In the genomic region with DNA sequence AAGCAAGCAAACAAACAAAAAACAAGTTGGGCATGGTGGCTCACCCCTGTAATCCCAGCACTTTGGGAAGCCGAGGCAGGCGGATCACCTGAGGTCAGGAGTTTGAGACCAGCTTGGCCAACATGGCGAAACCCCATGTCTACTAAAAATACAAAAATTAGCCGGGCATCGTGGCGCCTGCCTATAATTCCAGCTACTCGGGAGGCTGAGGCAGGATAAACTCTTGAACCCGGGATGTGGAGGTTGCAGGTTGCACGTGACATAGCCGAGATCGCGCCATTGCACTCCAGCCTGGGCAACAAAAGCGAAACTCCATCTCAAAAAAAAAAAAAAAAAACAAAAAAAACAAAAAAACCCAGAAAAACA, we compare ENCODE assay signal across 7 cellular contexts. TPM values are rescaled to one million over a fixed set of nuclear protein-coding genes. Genes with fewer than 3 reads are reported as not detected.
DNase-seq lines count a peak whose midpoint lies in the region; ATAC-seq, FAIRE-seq and TF ChIP-seq lines count a peak whose summit lies in the region.
"Not testable (repeated sequence)": the region's sequence is repeated elsewhere in the genome, so short reads cannot be mapped to it uniquely, and the experiment has no call there.

No MANE protein-coding gene starts in this region.

- TF ChIP-seq RAD21 in HepG2 (CRISPR knock-in tag; IDR thresholded peaks at IDR 0.05) = not testable (repeated sequence)

- H3K27me3 ChIP-seq in NT2/D1 (ENCODE audit: insufficient read depth, insufficient read length); effector memory CD4-positive, alpha-beta T cell (replicated peaks; ENCODE audit: control insufficient read depth, insufficient read depth, low read length, poor library complexity, severe bottlenecking); HepG2 (ENCODE audit: control insufficient read depth in 1 of 2, insufficient read depth in 2 of 2, low read length in 2 of 2); skeletal muscle satellite cell (ENCODE audit: control insufficient read depth, insufficient read depth, low read length): not testable (repeated sequence)

- TF ChIP-seq CTCF in HepG2 (CRISPR knock-in tag; IDR thresholded peaks at IDR 0.05) = not testable (repeated sequence)

- 48% methylated on average over 13 of the region's 13 CpGs for WGBS in HepG2 (ENCODE audit: low lambda C conversion rate)

- peaks cover 38% of the 10 kb centered on the region for H3K79me2 ChIP-seq in HepG2 (ENCODE audit: insufficient read depth, low read length)

- CTCF ChIA-PET in HepG2 (lab: Yijun Ruan, JAX; ENCODE audit: low intra/inter-chr PET ratio, low total read pairs) = not testable (repeated sequence)

- H4K20me1 ChIP-seq in HepG2 (ENCODE audit: insufficient read depth, low read length) = not testable (repeated sequence)

- peak overlapping the region; percentile 76 for H3K27ac ChIP-seq in effector memory CD4-positive, alpha-beta T cell (ENCODE audit: insufficient read depth, low read length, poor library complexity, severe bottlenecking)
- peak overlapping the region; percentile 79 for H3K27ac ChIP-seq in HepG2 (ENCODE audit: extremely low read length, insufficient read depth, low read length)

- H2AFZ ChIP-seq in HepG2 (ENCODE audit: low read length) = peak overlapping the region; percentile 86

- ATAC-seq in GM18907 (IDR thresholded peaks at IDR 0.05; ENCODE audit: unreplicated experiment) = peak; percentile 32
- peak; percentile 34 for ATAC-seq in HG03025 (IDR thresholded peaks at IDR 0.05; ENCODE audit: low FRiP score, unreplicated experiment)
- ATAC-seq in HepG2 = not testable (repeated sequence)

- peaks cover 38% of the 10 kb centered on the region for H3K36me3 ChIP-seq in NT2/D1 (ENCODE audit: insufficient read depth, insufficient read length, low read length)
- not testable (repeated sequence) for H3K36me3 ChIP-seq in effector memory CD4-positive, alpha-beta T cell (ENCODE audit: control insufficient read depth, insufficient read depth, low read length); HepG2 (replicated peaks in 1 of 2; ENCODE audit: control insufficient read depth in 1 of 2, insufficient read depth in 2 of 2, low read length in 2 of 2)
- peaks cover 24% of the 10 kb centered on the region for H3K36me3 ChIP-seq in skeletal muscle satellite cell (ENCODE audit: insufficient read depth, low read length)

- intact Hi-C loops in HepG2 (cut with micrococcal nuclease; ENCODE audit: unreplicated experiment) = loop anchor here (5.0 kb wide), 1 partner anchor 521 kb away; no protein-coding TSS in a partner anchor

- TF ChIP-seq POLR2A in HepG2 (IDR thresholded peaks at IDR 0.05; ENCODE audit: insufficient read depth in 1 of 2, low read depth in 2 of 2, low read length in 2 of 2) = not testable (repeated sequence)

- TSS peak; percentile 81 for BruUV-seq in HepG2 (replicated peaks; lab: Mats Ljungman, UMichigan)

- FAIRE-seq in HepG2 (lab: Jason Lieb, UNC) = not testable (repeated sequence)

- TF ChIP-seq EP300 in HepG2 (IDR thresholded peaks at IDR 0.05; ENCODE audit: low read depth in 2 of 2, low read length in 2 of 2); HepG2 (CRISPR knock-in tag; IDR thresholded peaks at IDR 0.05; ENCODE audit: borderline replicate concordance): not testable (repeated sequence)

- POLR2A ChIA-PET in HepG2 (lab: Yijun Ruan, JAX) = interaction anchor here (0.7 to 2.2 kb wide), 12 partner anchors 9 to 701 kb away, joined by 3 to 10 read pairs (median 4); a partner anchor contains a TSS

- peak overlapping the region; percentile 96 for H3K9ac ChIP-seq in NT2/D1 (ENCODE audit: insufficient read length, low read depth)
- peak overlapping the region; percentile 85 for H3K9ac ChIP-seq in HepG2 (ENCODE audit: insufficient read depth, low read depth, low read length)
- peak overlapping the region; percentile 90 for H3K9ac ChIP-seq in skeletal muscle satellite cell (ENCODE audit: low read depth, low read length)

- H3K4me1 ChIP-seq in NT2/D1 (ENCODE audit: insufficient read depth, insufficient read length) = not testable (repeated sequence)
- H3K4me1 ChIP-seq in effector memory CD4-positive, alpha-beta T cell (ENCODE audit: control insufficient read depth, insufficient read depth, low read length, poor library complexity, severe bottlenecking) = peaks cover 12% of the 10 kb centered on the region
- H3K4me1 ChIP-seq in HepG2 (ENCODE audit: insufficient read depth, low read length) (peaks cover 51% of the 10 kb centered on the region), skeletal muscle satellite cell (ENCODE audit: control insufficient read depth, insufficient read depth, low read length) (peaks cover 20% of the 10 kb centered on the region)

- H3K4me3 ChIP-seq in NT2/D1 (ENCODE audit: insufficient read length, low read depth) (peak overlapping the region; percentile 87), HepG2 (replicated peaks in 1 of 3; ENCODE audit: insufficient read depth in 1 of 3, low read depth in 2 of 3, low read length in 3 of 3) (peak overlapping the region; percentile 72 to 86 (median 83)), skeletal muscle satellite cell (ENCODE audit: low read length) (peak overlapping the region; percentile 78)
- peak overlapping the region; percentile 88 for H3K4me3 ChIP-seq in effector memory CD4-positive, alpha-beta T cell (ENCODE audit: insufficient read depth, low read depth, low read length, poor library complexity, severe bottlenecking)

- not testable (repeated sequence) for DNase-seq in NT2/D1 (ENCODE audit: low read depth, low spot score); effector memory CD4-positive, alpha-beta T cell; HepG2 (ENCODE audit: low spot score)
- DNase-seq in activated T-cell treated with anti-CD3 and anti-CD28 coated beads, Interleukin-2, amount 50 U/mL, for 1 hour = peak; percentile 19

- not testable (repeated sequence) for H3K9me3 ChIP-seq in NT2/D1 (ENCODE audit: insufficient read depth, low read length); effector memory CD4-positive, alpha-beta T cell (ENCODE audit: control insufficient read depth, low read length); HepG2 (ENCODE audit: low read length); skeletal muscle satellite cell (replicated peaks; ENCODE audit: low read length)

- in situ Hi-C loops in HepG2 (cut with HindIII; ENCODE audit: extremely low pct_ligation_motif_present, low pct_unique_long_range_greater_than_20kb) = not testable (repeated sequence)

- H3K4me2 ChIP-seq in HepG2 (ENCODE audit: low read depth, low read length) (peak overlapping the region; percentile 99), skeletal muscle satellite cell (ENCODE audit: low read length) (peak overlapping the region; percentile 84)

TF ChIP-seq in HepG2, 621 proteins besides CTCF, POLR2A, EP300 and RAD21 (continues in another document):
- 0 out of 2 replicates have a peak, but pooled peaks have one; percentile 8 for TF ChIP-seq ZNF296 (CRISPR knock-in tag; conservative IDR thresholded peaks at IDR 0.05)

RNA-seq across cellular contexts. Expression of a gene that starts 0.6 kb away (rescaled TPM):
- 89.8 and 276 TPM in 2 replicates for total RNA-seq in HepG2 (2016; rRNA removed; fragmentation: Illumina TruSeq; extraction: Trizol)
- total RNA-seq in HepG2 (2016; cell fraction: cytosol; rRNA removed; fragmentation: Illumina TruSeq; extraction: Trizol; ENCODE audit: low read depth) = 41.3 and 50.0 TPM in 2 replicates
- total RNA-seq in HepG2 (2016; cell fraction: insoluble cytoplasmic fraction; rRNA removed; fragmentation: Illumina TruSeq; extraction: Trizol) = 74.0 and 293 TPM in 2 replicates
- total RNA-seq in HepG2 (2016; cell fraction: membrane; rRNA removed; fragmentation: Illumina TruSeq; extraction: Trizol) = 89.3 and 106 TPM in 2 replicates
- 158 and 178 TPM in 2 replicates for total RNA-seq in HepG2 (2016; cell fraction: nucleus; rRNA removed; fragmentation: Illumina TruSeq; extraction: Trizol)
- 140 and 146 TPM in 2 replicates for polyA plus RNA-seq in HepG2 (2011; rRNA removed)
- 118 and 158 TPM in 2 replicates for polyA plus RNA-seq in HepG2 (2011; cell fraction: cytosol; rRNA removed)
- polyA plus RNA-seq in HepG2 (2011; cell fraction: nucleus; rRNA removed) = 146 and 172 TPM in 2 replicates
- 332 and 337 TPM in 2 replicates for polyA plus RNA-seq in HepG2 (2012)
- polyA plus RNA-seq in HepG2 (2016; cell fraction: cytosol; fragmentation: Illumina TruSeq; extraction: Trizol; ENCODE audit: low read depth) = 84.7 and 87.1 TPM in 2 replicates
- 500 and 505 TPM in 2 replicates for polyA plus RNA-seq in HepG2 (2016; cell fraction: insoluble cytoplasmic fraction; fragmentation: Illumina TruSeq; extraction: Trizol; ENCODE audit: low read depth)
- polyA plus RNA-seq in HepG2 (2016; cell fraction: membrane; fragmentation: Illumina TruSeq; extraction: Trizol; ENCODE audit: low read depth) = 128 and 133 TPM in 2 replicates
- polyA plus RNA-seq in HepG2 (2016; cell fraction: nucleus; fragmentation: Illumina TruSeq; extraction: Trizol; ENCODE audit: insufficient read depth, low read depth) = 347 and 358 TPM in 2 replicates
- 138 and 191 TPM in 2 replicates for polyA minus RNA-seq in HepG2 (2011; rRNA and poly(A)+ RNA removed; ENCODE audit: low replicate concordance)
- 177 and 194 TPM in 2 replicates for polyA minus RNA-seq in HepG2 (2011; cell fraction: cytosol; rRNA and poly(A)+ RNA removed)
- 127 and 162 TPM in 2 replicates for polyA minus RNA-seq in HepG2 (2011; cell fraction: nucleus; rRNA and poly(A)+ RNA removed)
- total RNA-seq in skeletal muscle satellite cell (2012; rRNA removed) = 31.7 and 42.6 TPM in 2 replicates
